In the genomic region with DNA sequence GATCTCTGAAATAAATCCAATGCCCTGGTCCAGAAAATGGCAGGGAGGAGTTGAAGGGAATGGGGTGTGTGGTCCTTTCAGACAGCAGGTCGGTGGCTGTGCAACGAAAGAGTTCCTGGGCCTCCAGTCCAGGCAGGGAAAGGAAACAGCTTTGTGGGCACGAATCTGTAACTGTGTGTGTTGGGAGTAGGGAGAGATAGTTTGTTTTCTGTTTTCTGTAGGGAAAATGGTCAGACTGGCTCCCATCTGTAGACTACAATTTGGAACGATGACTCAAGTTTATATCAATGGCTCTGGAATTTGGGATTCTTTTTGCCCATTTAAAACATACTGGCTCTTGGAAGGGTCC, we compare ENCODE assay signal across 11 cellular contexts. TPM values are rescaled to one million over a fixed set of nuclear protein-coding genes. Genes with fewer than 3 reads are reported as not detected.
DNase-seq lines count a peak whose midpoint lies in the region; ATAC-seq and TF ChIP-seq lines count a peak whose summit lies in the region.
"Had no signal": no experiment of that assay in that cellular context is flagged by ENCODE, and none has a peak within 500 bp of the region (broad histone marks: within the 10 kb centered on the region; RNA-seq: fewer than 3 reads in every experiment).

No MANE protein-coding gene starts in this region.

- H3K27me3 ChIP-seq in GM23248 (replicated peaks; ENCODE audit: insufficient read depth): no peaks in the 10 kb centered on the region
- peaks cover 97% of the 10 kb centered on the region for H3K27me3 ChIP-seq in effector memory CD4-positive, alpha-beta T cell (replicated peaks; ENCODE audit: control insufficient read depth, insufficient read depth, low read length, poor library complexity, severe bottlenecking)

- H3K27ac Mint-ChIP-seq in nephron: peak overlapping the region; percentile 99 to 100 (median 99)
- H3K27ac Mint-ChIP-seq: activated T-helper 17 cell treated with anti-CD3 and anti-CD28 coated beads, Interleukin-2, amount 50 U/mL, for 72 hours had no signal

- peaks cover 10% of the 10 kb centered on the region; the same call in 1 of the 2 replicates for H3K36me3 ChIP-seq in GM23248 (ENCODE audit: low read depth)
- H3K36me3 ChIP-seq in effector memory CD4-positive, alpha-beta T cell (ENCODE audit: control insufficient read depth, insufficient read depth, low read length): no peaks in the 10 kb centered on the region

- H3K4me1 ChIP-seq in GM23248 (ENCODE audit: insufficient read depth): peaks cover 7% of the 10 kb centered on the region
- peaks cover 42% of the 10 kb centered on the region for H3K4me1 ChIP-seq in effector memory CD4-positive, alpha-beta T cell (ENCODE audit: control insufficient read depth, insufficient read depth, low read length, poor library complexity, severe bottlenecking)

- peaks cover 100% of the 10 kb centered on the region for H3K79me2 ChIP-seq in GM23248 (ENCODE audit: insufficient read depth)

- H3K4me3 ChIP-seq in AG09309 (ENCODE audit: control insufficient read depth, low read depth, low read length): peak overlapping the region; percentile 87
- H3K4me3 ChIP-seq in GM23248: peak overlapping the region; percentile 83
- H3K4me3 ChIP-seq in astrocyte of the spinal cord (ENCODE audit: low read depth, low read length): peak overlapping the region; percentile 22
- H3K4me3 ChIP-seq in effector memory CD4-positive, alpha-beta T cell (ENCODE audit: insufficient read depth, low read depth, low read length, poor library complexity, severe bottlenecking): no peak overlapping the region

- peak overlapping the region; percentile 98 for H3K9ac ChIP-seq in GM23248

- TF ChIP-seq CTCF in AG09309 (IDR thresholded peaks at IDR 0.05; ENCODE audit: control insufficient read depth, insufficient read depth, low read depth, low read length, missing control alignments) (no peak), astrocyte of the spinal cord (IDR thresholded peaks at IDR 0.05; ENCODE audit: low read depth, low read length) (no peak), nephron (IDR thresholded peaks at IDR 0.05; ENCODE audit: unreplicated experiment in 3 of 3) (no peak)

- H3K36me3 Mint-ChIP-seq in nephron (ENCODE audit: low read depth): peaks cover 80% of the 10 kb centered on the region

- no peaks in the 10 kb centered on the region for H3K9me3 ChIP-seq in GM23248 (ENCODE audit: low read depth)
- H3K9me3 ChIP-seq in effector memory CD4-positive, alpha-beta T cell (ENCODE audit: control insufficient read depth, low read length): no peaks in the 10 kb centered on the region

- no peaks in the 10 kb centered on the region for H4K20me1 ChIP-seq in GM23248 (ENCODE audit: insufficient read depth)

- in situ Hi-C loops in GM23248 (cut with MboI) (loop anchor here (10.0 kb wide), 1 partner anchor 973 kb away; no protein-coding TSS in a partner anchor), astrocyte of the spinal cord (cut with HindIII; ENCODE audit: low sequenced_read_pairs) (loop anchor here (25.0 kb wide), 1 partner anchor 781 kb away; no protein-coding TSS in a partner anchor)

- H3F3A ChIP-seq in GM23248 (ENCODE audit: insufficient read depth): peaks cover 12% of the 10 kb centered on the region

- H3K27me3 Mint-ChIP-seq in nephron (ENCODE audit: low read depth): peaks cover 17% of the 10 kb centered on the region

- no peaks in the 10 kb centered on the region for H3K9me3 Mint-ChIP-seq in nephron
- H3K9me3 Mint-ChIP-seq: activated T-helper 17 cell treated with anti-CD3 and anti-CD28 coated beads, Interleukin-2, amount 50 U/mL, for 72 hours had no signal

- no peaks in the 10 kb centered on the region for H3K9me2 ChIP-seq in GM23248 (ENCODE audit: insufficient read depth)

- DNase-seq in AG09309 (ENCODE audit: low read depth) (no peak), GM23248 (peak; percentile 81), astrocyte of the spinal cord (ENCODE audit: low read depth, low spot score) (no peak), GF-D8 (lab: John Stamatoyannopoulos, UW) (no peak)
- DNase-seq in effector memory CD4-positive, alpha-beta T cell: no peak
- DNase-seq: OCI-M1 had no signal

- peak overlapping the region; percentile 92 to 95 (median 93) for H3K4me3 Mint-ChIP-seq in nephron
- H3K4me3 Mint-ChIP-seq: activated T-helper 17 cell treated with anti-CD3 and anti-CD28 coated beads, Interleukin-2, amount 50 U/mL, for 72 hours had no signal

- ATAC-seq in HG03354 (IDR thresholded peaks at IDR 0.05; ENCODE audit: poor library complexity, severe bottlenecking, unreplicated experiment): no peak
- no peak for ATAC-seq in HG02885 (IDR thresholded peaks at IDR 0.05; ENCODE audit: poor library complexity, unreplicated experiment)
- ATAC-seq: activated T-helper 17 cell treated with anti-CD3 and anti-CD28 coated beads, Interleukin-2, amount 50 U/mL, for 72 hours had no signal

- peak overlapping the region; percentile 99 for H3K27ac ChIP-seq in GM23248
- H3K27ac ChIP-seq in effector memory CD4-positive, alpha-beta T cell (ENCODE audit: insufficient read depth, low read length, poor library complexity, severe bottlenecking): no peak overlapping the region

- WGBS in GM23248 (ENCODE audit: low coverage in 1 of 2, low lambda C conversion rate in 2 of 2, missing lambda C conversion rate in 2 of 2), 2 experiments: 0 to 3% methylated on average over 4 of the region's 4 CpGs

- H3K4me2 ChIP-seq in GM23248 (ENCODE audit: unreplicated experiment): peak overlapping the region; percentile 100

- peaks cover 30% of the 10 kb centered on the region for H3K4me1 Mint-ChIP-seq in nephron

- 0 out of 2 replicates have a peak overlapping the region, but pooled peaks have one; percentile 41 for H2AFZ ChIP-seq in GM23248

RNA-seq across cellular contexts. Expression of gene HOXA9, which starts 2.6 kb away (rescaled TPM):
- total RNA-seq in GM23248 (2014; rRNA removed; shearing (Covaris generic)): 32.1 and 43.7 TPM in 2 replicates
- 26.9 and 28.3 TPM in 2 replicates for polyA plus RNA-seq in GM23248 (2016; fragmentation: Nextera tagmentation; extraction: Ambion mirVana)
- total RNA-seq: activated T-helper 17 cell treated with anti-CD3 and anti-CD28 coated beads, Interleukin-2, amount 50 U/mL, for 72 hours had no signal

RNA-seq across cellular contexts. Expression of gene HOXA10, which starts 6.2 kb away (rescaled TPM):
- 27.4 and 29.3 TPM in 2 replicates for total RNA-seq in GM23248 (2014; rRNA removed; shearing (Covaris generic))
- 27.1 and 28.0 TPM in 2 replicates for polyA plus RNA-seq in GM23248 (2016; fragmentation: Nextera tagmentation; extraction: Ambion mirVana)
- total RNA-seq: activated T-helper 17 cell treated with anti-CD3 and anti-CD28 coated beads, Interleukin-2, amount 50 U/mL, for 72 hours had no signal

RNA-seq across cellular contexts. Expression of gene HOXA7, which starts 11.4 kb away (rescaled TPM):
- 3.4 and 6.6 TPM in 2 replicates for total RNA-seq in GM23248 (2014; rRNA removed; shearing (Covaris generic))
- polyA plus RNA-seq in GM23248 (2016; fragmentation: Nextera tagmentation; extraction: Ambion mirVana): 14.3 and 15.8 TPM in 2 replicates
- total RNA-seq: activated T-helper 17 cell treated with anti-CD3 and anti-CD28 coated beads, Interleukin-2, amount 50 U/mL, for 72 hours; mucosa of gallbladder had no signal

RNA-seq across cellular contexts. Expression of gene HOXA3, which starts 15.5 kb away (rescaled TPM):
- total RNA-seq in GM23248 (2014; rRNA removed; shearing (Covaris generic)): 0.63 and 2.1 TPM in 2 replicates
- 1.2 and 1.9 TPM in 2 replicates for polyA plus RNA-seq in GM23248 (2016; fragmentation: Nextera tagmentation; extraction: Ambion mirVana)
- total RNA-seq: activated T-helper 17 cell treated with anti-CD3 and anti-CD28 coated beads, Interleukin-2, amount 50 U/mL, for 72 hours had no signal

RNA-seq across cellular contexts. Expression of gene HOXA11, which starts 17.1 kb away (rescaled TPM):
- total RNA-seq in GM23248 (2014; rRNA removed; shearing (Covaris generic)): 8.3 and 10.5 TPM in 2 replicates
- 8.0 and 8.4 TPM in 2 replicates for polyA plus RNA-seq in GM23248 (2016; fragmentation: Nextera tagmentation; extraction: Ambion mirVana)
- total RNA-seq: activated T-helper 17 cell treated with anti-CD3 and anti-CD28 coated beads, Interleukin-2, amount 50 U/mL, for 72 hours; mucosa of gallbladder had no signal
